14 cellular contexts compared by ENCODE assay signal in genomic region chrX:116240446-116240845, GRCh38.
DNase-seq lines count a peak whose midpoint lies in the region; ATAC-seq, FAIRE-seq and TF ChIP-seq lines count a peak whose summit lies in the region.
"Had no signal": no experiment of that assay in that cellular context is flagged by ENCODE, and none has a peak within 500 bp of the region (broad histone marks: within the 10 kb centered on the region; RNA-seq: fewer than 3 reads in every experiment).

No MANE protein-coding gene starts in this region.

- intact Hi-C loops in right cardiac atrium (cut with DNase I) (no loop called here), left ventricle myocardium superior (cut with micrococcal nuclease) (no loop called here), vagina (cut with DNase I) (no loop called here)

- ATAC-seq in right cardiac atrium (no peak), left ventricle myocardium superior (no peak), GM21447 (IDR thresholded peaks at IDR 0.05; ENCODE audit: unreplicated experiment) (no peak), HG02840 (IDR thresholded peaks at IDR 0.05; ENCODE audit: low FRiP score, unreplicated experiment) (no peak)

- H3K27me3 ChIP-seq in right cardiac atrium (ENCODE audit: control insufficient read depth, insufficient read depth) (no peaks in the 10 kb centered on the region), vagina (no peaks in the 10 kb centered on the region)

- DNase-seq in right cardiac atrium (no peak), left ventricle myocardium superior (no peak), RPMI7951 (ENCODE audit: low read depth) (peak; percentile 0), fibroblast of peridontal ligament (ENCODE audit: extremely low read depth) (peak; percentile 69), vagina (ENCODE audit: extremely low spot score in 2 of 2) (no peak), HTR-8/SVneo (ENCODE audit: insufficient read length, low spot score) (no peak)
- DNase-seq: activated naive CD8-positive, alpha-beta T cell treated with anti-CD3 and anti-CD28 coated beads for 36 hours; DMS 273 treated with DMSO at 0.1 percent for 48 hours; NCI-H446 treated with DMSO at 0.1 percent for 48 hours; stimulated activated CD4-positive, alpha-beta T cell treated with anti-CD3 and anti-CD28 coated beads, Interleukin-1b, Interleukin-23, amount 100 ng/mL, for 48 hours had no signal

- H3K27ac ChIP-seq in right cardiac atrium (ENCODE audit: low read length): no peak overlapping the region
- peak overlapping the region; percentile 2 for H3K27ac ChIP-seq in vagina
- H3K27ac ChIP-seq: coronary artery had no signal

- no peaks in the 10 kb centered on the region for H3K4me1 ChIP-seq in right cardiac atrium (ENCODE audit: control insufficient read depth, insufficient read depth, low read length)
- no peaks in the 10 kb centered on the region for H3K4me1 ChIP-seq in vagina

- no peaks in the 10 kb centered on the region for H3K9me3 ChIP-seq in right cardiac atrium (ENCODE audit: control insufficient read depth, low read length)
- H3K9me3 ChIP-seq in vagina: no peaks in the 10 kb centered on the region

- TF ChIP-seq POLR2A in vagina (IDR thresholded peaks at IDR 0.05): no peak

- no peaks in the 10 kb centered on the region for H3K36me3 ChIP-seq in vagina

- no peak for FAIRE-seq in HTR-8/SVneo (lab: Jason Lieb, UNC)
- FAIRE-seq: urothelium cell line had no signal

- 30% methylated on average over 3 of the region's 3 CpGs for WGBS in right cardiac atrium

- no peak for TF ChIP-seq CTCF in vagina (IDR thresholded peaks at IDR 0.05)

- H3K4me3 ChIP-seq in right cardiac atrium (ENCODE audit: low read length): peak overlapping the region; percentile 45
- no peak overlapping the region for H3K4me3 ChIP-seq in vagina
- H3K4me3 ChIP-seq: coronary artery had no signal

Comparison
In these comparisons a context has a peak if more than half of its experiments do, and no peak if none do; other contexts are left out.
1. DNase-seq: peak in RPMI7951 (single experiment) and fibroblast of peridontal ligament (single experiment); none in right cardiac atrium (0 of 3), left ventricle myocardium superior (single experiment), vagina (0 of 2) and HTR-8/SVneo (single experiment).